ENCODE assay signal across 14 cellular contexts in genomic region chr20:47133809-47134456, GRCh38.
DNase-seq lines count a peak whose midpoint lies in the region; ATAC-seq and TF ChIP-seq lines count a peak whose summit lies in the region.
"Had no signal": no experiment of that assay in that cellular context is flagged by ENCODE, and none has a peak within 500 bp of the region (broad histone marks: within the 10 kb centered on the region; RNA-seq: fewer than 3 reads in every experiment).

No MANE protein-coding gene starts in this region.

- H3K4me1 ChIP-seq in mammary epithelial cell (ENCODE audit: insufficient read depth, low read length) (peaks cover 24% of the 10 kb centered on the region), left lung (no peaks in the 10 kb centered on the region)

- H3K27ac ChIP-seq in mammary epithelial cell (ENCODE audit: insufficient read depth, low read depth, low read length) (no peak overlapping the region), left lung (no peak overlapping the region)
- H3K27ac ChIP-seq: cardiac muscle cell, vagina had no signal

- dilution Hi-C loops in mammary epithelial cell (cut with HindIII; ENCODE audit: low sequenced_read_pairs): no loop called here

- no peaks in the 10 kb centered on the region for H4K20me1 ChIP-seq in mammary epithelial cell (ENCODE audit: insufficient read depth, low read length)

- CTCF ChIA-PET in Calu3 (lab: Charles Lee) (interaction anchor here (0.9 to 3.1 kb wide), 3 partner anchors 8 to 610 kb away, joined by 3 to 15 read pairs (median 6); no protein-coding TSS in a partner anchor), mammary epithelial cell (lab: Charles Lee; ENCODE audit: low non-redundant PET) (interaction anchor here (0.7 kb wide), 1 partner anchor 697 kb away, joined by 4 read pairs; no protein-coding TSS in a partner anchor)

- no peaks in the 10 kb centered on the region for H3K36me3 Mint-ChIP-seq in Calu3 (ENCODE audit: insufficient read depth, unreplicated experiment)
- H3K36me3 Mint-ChIP-seq: immature natural killer cell had no signal

- H3K79me2 ChIP-seq in mammary epithelial cell (ENCODE audit: insufficient read depth, low read length): no peaks in the 10 kb centered on the region

- in situ Hi-C loops in mammary epithelial cell (cut with MboI; ENCODE audit: low sequenced_read_pairs in 2 of 2): no loop called here

- no peaks in the 10 kb centered on the region for H3K9me3 ChIP-seq in mammary epithelial cell (replicated peaks; ENCODE audit: insufficient read depth, low read length)
- H3K9me3 ChIP-seq in left lung: no peaks in the 10 kb centered on the region
- H3K9me3 ChIP-seq: vagina had no signal

- H3K9me3 Mint-ChIP-seq in Calu3 (ENCODE audit: low read depth, unreplicated experiment): no peaks in the 10 kb centered on the region
- H3K9me3 Mint-ChIP-seq: activated T-cell treated with anti-CD3 and anti-CD28 coated beads, Interleukin-2, amount 50 U/mL, for 72 hours; immature natural killer cell had no signal

- no peak for TF ChIP-seq CTCF in Calu3 (IDR thresholded peaks at IDR 0.05; ENCODE audit: unreplicated experiment)
- no peak for TF ChIP-seq CTCF in mammary epithelial cell (conservative IDR thresholded peaks at IDR 0.05 in 1 of 2, IDR thresholded peaks at IDR 0.05 in 1 of 2; ENCODE audit: extremely low read depth in 1 of 2, insufficient read depth in 1 of 2, low read depth in 1 of 2, low read length in 2 of 2)
- no peak for TF ChIP-seq CTCF in left lung (IDR thresholded peaks at IDR 0.05)

- no peaks in the 10 kb centered on the region for H3K36me3 ChIP-seq in mammary epithelial cell (ENCODE audit: insufficient read depth, low read length)
- H3K36me3 ChIP-seq in left lung: no peaks in the 10 kb centered on the region
- H3K36me3 ChIP-seq: cardiac muscle cell, vagina had no signal

- DNase-seq in Calu3: peak; percentile 60
- peak; percentile 63 for DNase-seq in LHCN-M2 (ENCODE audit: low read depth)
- DNase-seq in mammary epithelial cell: peak; percentile 36
- DNase-seq in left lung: no peak
- DNase-seq in NCI-H1694 treated with DMSO at 0.1 percent for 48 hours (lab: John Stamatoyannopoulos, UW): no peak
- no peak for DNase-seq in activated gamma-delta T cell (lab: John Stamatoyannopoulos, UW)
- DNase-seq in CD1c-positive myeloid dendritic cell (ENCODE audit: extremely low spot score): no peak
- DNase-seq: activated T-cell treated with anti-CD3 and anti-CD28 coated beads, Interleukin-2, amount 50 U/mL, for 72 hours; C1 segment of cervical spinal cord; immature natural killer cell; SHP77 treated with DMSO at 0.1 percent for 48 hours had no signal

- intact Hi-C loops in Calu3 (cut with micrococcal nuclease; ENCODE audit: unreplicated experiment) (no loop called here), mammary epithelial cell (cut with micrococcal nuclease) (no loop called here), left lung (cut with DNase I) (no loop called here)

- ATAC-seq in left lung (peak; percentile 37), GM21381 (IDR thresholded peaks at IDR 0.05; ENCODE audit: unreplicated experiment) (no peak)
- ATAC-seq: activated T-cell treated with anti-CD3 and anti-CD28 coated beads, Interleukin-2, amount 50 U/mL, for 72 hours had no signal

- H3K27me3 ChIP-seq in mammary epithelial cell (ENCODE audit: insufficient read depth, low read length): no peaks in the 10 kb centered on the region
- peaks cover 0 to 5% of the 10 kb centered on the region in 2 donors for H3K27me3 ChIP-seq in left lung
- H3K27me3 ChIP-seq: cardiac muscle cell, vagina had no signal

- BruUV-seq in Calu3 (replicated peaks; lab: Mats Ljungman, UMichigan): no TSS peak
- no TSS peak for BruUV-seq in mammary epithelial cell (replicated peaks; lab: Mats Ljungman, UMichigan)

- H3K4me3 ChIP-seq in mammary epithelial cell (replicated peaks in 1 of 3; ENCODE audit: insufficient read depth in 1 of 3, low read depth in 2 of 3, low read length in 3 of 3) (no peak overlapping the region), left lung (no peak overlapping the region)
- H3K4me3 ChIP-seq: cardiac muscle cell, vagina had no signal

- H3K27ac Mint-ChIP-seq in Calu3 (ENCODE audit: unreplicated experiment): no peak overlapping the region
- H3K27ac Mint-ChIP-seq: activated T-cell treated with anti-CD3 and anti-CD28 coated beads, Interleukin-2, amount 50 U/mL, for 72 hours; immature natural killer cell had no signal

- H3K4me1 Mint-ChIP-seq in Calu3 (ENCODE audit: low read depth, unreplicated experiment): peaks cover 24% of the 10 kb centered on the region
- H3K4me1 Mint-ChIP-seq: immature natural killer cell had no signal

- no peak overlapping the region for H3K4me3 Mint-ChIP-seq in Calu3 (ENCODE audit: low read depth, unreplicated experiment)
- H3K4me3 Mint-ChIP-seq: activated T-cell treated with anti-CD3 and anti-CD28 coated beads, Interleukin-2, amount 50 U/mL, for 72 hours; immature natural killer cell had no signal

- no peak overlapping the region for H3K4me2 ChIP-seq in mammary epithelial cell (ENCODE audit: insufficient read depth, low read depth, low read length)

- peak overlapping the region; percentile 58 for H2AFZ ChIP-seq in mammary epithelial cell (ENCODE audit: low read depth, low read length)

- no peak overlapping the region for H3K9ac ChIP-seq in mammary epithelial cell (ENCODE audit: insufficient read depth, low read length)

- WGBS in mammary epithelial cell (ENCODE audit: low coverage, missing lambda C conversion rate): 67% methylated on average over 3 of the region's 3 CpGs

- no peaks in the 10 kb centered on the region for H3K27me3 Mint-ChIP-seq in Calu3 (ENCODE audit: unreplicated experiment)

Comparison
In these comparisons a context has a peak if more than half of its experiments do, and no peak if none do; other contexts are left out.
1. DNase-seq: peak in Calu3 (single experiment), LHCN-M2 (single experiment) and mammary epithelial cell (single experiment); none in left lung (0 of 2), NCI-H1694 treated with DMSO at 0.1 percent for 48 hours (single experiment), activated gamma-delta T cell (single experiment) and CD1c-positive myeloid dendritic cell (single experiment).